23 cellular contexts compared by ENCODE assay signal in genomic region chr4:140661550-140661949, GRCh38.
DNase-seq lines count a peak whose midpoint lies in the region; ATAC-seq, FAIRE-seq and TF ChIP-seq lines count a peak whose summit lies in the region.
"Had no signal": no experiment of that assay in that cellular context is flagged by ENCODE, and none has a peak within 500 bp of the region (broad histone marks: within the 10 kb centered on the region; RNA-seq: fewer than 3 reads in every experiment).

No MANE protein-coding gene starts in this region.

- DNase-seq in breast epithelium (ENCODE audit: low spot score in 2 of 2) (no peak), MCF 10A (ENCODE audit: unreplicated experiment) (no peak), astrocyte (ENCODE audit: low read depth) (no peak), mesendoderm (no peak), NK-92 (lab: John Stamatoyannopoulos, UW; ENCODE audit: unreplicated experiment) (no peak), NCI-H187 treated with DMSO at 0.1 percent for 48 hours (lab: John Stamatoyannopoulos, UW) (no peak), aorta (no peak)
- DNase-seq: Calu3; CD4-positive, CD25-positive, alpha-beta regulatory T cell; COR-L47; DMS53; DMS79 treated with DMSO at 0.1 percent for 48 hours; GF-D8; H9 had no signal

- H3K56ac ChIP-seq in mesendoderm (ENCODE audit: low read length): no peak overlapping the region

- H3K27me3 Mint-ChIP-seq in MCF 10A (ENCODE audit: insufficient read depth, unreplicated experiment) (no peaks in the 10 kb centered on the region), astrocyte (ENCODE audit: low read depth, unreplicated experiment) (no peaks in the 10 kb centered on the region)
- H3K27me3 Mint-ChIP-seq: B cell; CD4-positive, CD25-positive, alpha-beta regulatory T cell had no signal

- BruUV-seq in MCF 10A (replicated peaks; lab: Mats Ljungman, UMichigan): no TSS peak

- no peak overlapping the region for H2AFZ ChIP-seq in astrocyte (ENCODE audit: low read depth, low read length)

- H3K4me1 ChIP-seq in breast epithelium: peaks cover 0 to 6% of the 10 kb centered on the region in 2 donors
- no peaks in the 10 kb centered on the region for H3K4me1 ChIP-seq in astrocyte (ENCODE audit: insufficient read depth, low read length)
- no peaks in the 10 kb centered on the region for H3K4me1 ChIP-seq in mesendoderm (ENCODE audit: control insufficient read depth, low read depth, low read length)
- no peaks in the 10 kb centered on the region for H3K4me1 ChIP-seq in aorta (ENCODE audit: control insufficient read depth in 1 of 2, insufficient read depth in 2 of 2, low read length in 2 of 2)
- H3K4me1 ChIP-seq: BLaER1 had no signal

- peaks cover 8% of the 10 kb centered on the region for H3K4me1 Mint-ChIP-seq in MCF 10A (ENCODE audit: insufficient read depth, unreplicated experiment)
- peaks cover 10% of the 10 kb centered on the region for H3K4me1 Mint-ChIP-seq in astrocyte (ENCODE audit: low read depth, unreplicated experiment)
- H3K4me1 Mint-ChIP-seq: CD4-positive, CD25-positive, alpha-beta regulatory T cell had no signal

- CTCF ChIA-PET in MCF 10A (lab: Yijun Ruan, JAX): interaction anchor here (1.4 to 1.7 kb wide), 2 partner anchors 9 to 52 kb away, joined by 3 to 6 read pairs; no protein-coding TSS in a partner anchor

- no peak for FAIRE-seq in astrocyte (lab: Jason Lieb, UNC)
- FAIRE-seq: A204.1, GM12891, GM18507 had no signal

- no peak overlapping the region for H4K5ac ChIP-seq in mesendoderm (ENCODE audit: low read length)

- H3K4ac ChIP-seq in mesendoderm (ENCODE audit: low read depth, low read length): no peak overlapping the region

- no peak overlapping the region for H3K18ac ChIP-seq in mesendoderm (ENCODE audit: low read length)

- no peaks in the 10 kb centered on the region for H4K20me1 ChIP-seq in astrocyte (ENCODE audit: insufficient read depth, low read length)
- H4K20me1 ChIP-seq: BLaER1 had no signal

- H3K27me3 ChIP-seq in breast epithelium (no peaks in the 10 kb centered on the region), astrocyte (ENCODE audit: insufficient read depth, low read length) (no peaks in the 10 kb centered on the region), mesendoderm (ENCODE audit: insufficient read depth, low read length, poor library complexity) (no peaks in the 10 kb centered on the region), aorta (ENCODE audit: control insufficient read depth in 1 of 2, insufficient read depth in 2 of 2, low read length in 1 of 2) (no peaks in the 10 kb centered on the region)
- H3K27me3 ChIP-seq: BLaER1 had no signal

- POLR2A ChIA-PET in MCF 10A (lab: Yijun Ruan, JAX): interaction anchor here (0.6 to 0.8 kb wide), 2 partner anchors 95 to 210 kb away, joined by 3 read pairs; partner anchors contain the start of gene TBC1D9

- H3K4me3 Mint-ChIP-seq in MCF 10A (ENCODE audit: unreplicated experiment) (no peak overlapping the region), astrocyte (ENCODE audit: unreplicated experiment) (no peak overlapping the region)
- H3K4me3 Mint-ChIP-seq: B cell; CD4-positive, CD25-positive, alpha-beta regulatory T cell; GM23338; H9 had no signal

- H3K27ac Mint-ChIP-seq in MCF 10A (ENCODE audit: low read depth, unreplicated experiment) (no peak overlapping the region), astrocyte (ENCODE audit: unreplicated experiment) (peak overlapping the region; percentile 22)
- H3K27ac Mint-ChIP-seq: B cell; CD4-positive, CD25-positive, alpha-beta regulatory T cell; H9 had no signal

- no peaks in the 10 kb centered on the region for H3K79me1 ChIP-seq in mesendoderm (ENCODE audit: low read length)

- ATAC-seq in aorta (ENCODE audit: low FRiP score): no peak
- ATAC-seq: GM23338, HCT116 had no signal

- no peak overlapping the region for H3K23ac ChIP-seq in mesendoderm (ENCODE audit: low read length)

- TF ChIP-seq CTCF in breast epithelium (IDR thresholded peaks at IDR 0.05) (no peak), MCF 10A (IDR thresholded peaks at IDR 0.05; ENCODE audit: unreplicated experiment) (no peak), astrocyte (IDR thresholded peaks at IDR 0.05; ENCODE audit: insufficient read depth, low read depth, low read length) (no peak)

- no peak overlapping the region for H2BK15ac ChIP-seq in mesendoderm (replicated peaks; ENCODE audit: low read depth)

- peak overlapping the region; percentile 61 to 85 for H3K27ac ChIP-seq in breast epithelium
- H3K27ac ChIP-seq in astrocyte (ENCODE audit: low read depth, low read length): no peak overlapping the region
- peak overlapping the region; percentile 43 for H3K27ac ChIP-seq in mesendoderm (ENCODE audit: low read depth, low read length)
- no peak overlapping the region for H3K27ac ChIP-seq in aorta (ENCODE audit: low read depth in 1 of 2, low read length in 2 of 2)
- H3K27ac ChIP-seq: 22Rv1, BLaER1, C4-2B had no signal

- no peak for TF ChIP-seq POLR2A in breast epithelium (IDR thresholded peaks at IDR 0.05)

- H3K79me2 ChIP-seq in astrocyte (ENCODE audit: insufficient read depth, low read length) (no peaks in the 10 kb centered on the region), mesendoderm (ENCODE audit: control insufficient read depth, insufficient read depth, low read length) (no peaks in the 10 kb centered on the region)

- no peak overlapping the region for H3K4me3 ChIP-seq in breast epithelium
- H3K4me3 ChIP-seq in astrocyte (ENCODE audit: insufficient read depth, low read depth, low read length): no peak overlapping the region
- H3K4me3 ChIP-seq in mesendoderm (ENCODE audit: low read length): no peak overlapping the region
- no peak overlapping the region for H3K4me3 ChIP-seq in aorta (ENCODE audit: low read length in 2 of 2)
- H3K4me3 ChIP-seq: BLaER1, GM23338 had no signal

- no peak overlapping the region for H2AK5ac ChIP-seq in mesendoderm (ENCODE audit: low read length)

- H3K36me3 ChIP-seq in breast epithelium: peaks cover 13% of the 10 kb centered on the region
- H3K36me3 ChIP-seq in astrocyte (ENCODE audit: insufficient read depth, low read length): peaks cover 37% of the 10 kb centered on the region
- H3K36me3 ChIP-seq in mesendoderm (ENCODE audit: control insufficient read depth, insufficient read depth, low read length): peaks cover 8% of the 10 kb centered on the region
- H3K36me3 ChIP-seq in aorta (ENCODE audit: control insufficient read depth in 1 of 2, insufficient read depth in 2 of 2, low read length in 1 of 2): peaks cover 4 to 8% of the 10 kb centered on the region in 2 donors
- H3K36me3 ChIP-seq: BLaER1 had no signal

- no peak overlapping the region for H3K4me2 ChIP-seq in astrocyte (ENCODE audit: low read length)
- no peak overlapping the region for H3K4me2 ChIP-seq in mesendoderm (ENCODE audit: low read length)
- H3K4me2 ChIP-seq: BLaER1, GM23338 had no signal

- H3K9me3 Mint-ChIP-seq in MCF 10A (ENCODE audit: unreplicated experiment): no peaks in the 10 kb centered on the region
- no peaks in the 10 kb centered on the region for H3K9me3 Mint-ChIP-seq in astrocyte (ENCODE audit: unreplicated experiment)
- H3K9me3 Mint-ChIP-seq: GM23338, H9 had no signal

- no peak overlapping the region for H2BK120ac ChIP-seq in mesendoderm (ENCODE audit: low read depth, low read length)

- no peak overlapping the region for H4K8ac ChIP-seq in mesendoderm (ENCODE audit: low read depth, low read length)

- H2BK5ac ChIP-seq in mesendoderm (ENCODE audit: low read length): no peak overlapping the region

- H3K36me3 Mint-ChIP-seq in MCF 10A (ENCODE audit: insufficient read depth, unreplicated experiment) (peaks cover 50% of the 10 kb centered on the region), astrocyte (ENCODE audit: low read depth, unreplicated experiment) (peaks cover 26% of the 10 kb centered on the region)
- H3K36me3 Mint-ChIP-seq: CD4-positive, CD25-positive, alpha-beta regulatory T cell had no signal

- intact Hi-C loops in breast epithelium (cut with DNase I; ENCODE audit: low total_unique reads) (no loop called here), MCF 10A (cut with micrococcal nuclease) (loop anchor here (10.0 kb wide), 1 partner anchor 93 kb away; the partner anchor contains the start of gene TBC1D9), aorta (cut with DNase I) (no loop called here)

- no peaks in the 10 kb centered on the region for H3K9me3 ChIP-seq in breast epithelium
- no peaks in the 10 kb centered on the region for H3K9me3 ChIP-seq in astrocyte (ENCODE audit: insufficient read depth, low read depth, low read length)
- no peaks in the 10 kb centered on the region for H3K9me3 ChIP-seq in aorta (ENCODE audit: control insufficient read depth, low read length)
- H3K9me3 ChIP-seq: BLaER1 had no signal

- no CpG with 5 or more reads among the region's 1 CpG for WGBS in mesendoderm (ENCODE audit: extremely low coverage, insufficient coverage, low lambda C conversion rate)
- WGBS in aorta, 2 donors: 92 to 95% methylated on average over 1 of the region's 1 CpG

- no peak overlapping the region for H3K9ac ChIP-seq in astrocyte (ENCODE audit: low read length)
- H3K9ac ChIP-seq in mesendoderm (ENCODE audit: low read length): no peak overlapping the region
- H3K9ac ChIP-seq: BLaER1 had no signal

Comparison
In these comparisons a context has a peak if more than half of its experiments do, and no peak if none do; other contexts are left out.
1. H3K27ac ChIP-seq: peak in breast epithelium (2 of 2) and mesendoderm (single experiment); none in astrocyte (single experiment) and aorta (0 of 2).